25 cellular contexts compared by ENCODE assay signal in genomic region chr7:101545441-101546190, GRCh38.
"Had no signal": no experiment of that assay in that cellular context is flagged by ENCODE, and none has a peak within 500 bp of the region (broad histone marks: within the 10 kb centered on the region; RNA-seq: fewer than 3 reads in every experiment).

No MANE protein-coding gene starts in this region.

- H3K4me2 ChIP-seq: neural progenitor cell had no signal

- H3K27me3 ChIP-seq: colonic mucosa, neural progenitor cell, transverse colon had no signal

- ATAC-seq: left lobe of liver, psoas muscle, sciatic nerve had no signal

- H3K4me1 ChIP-seq: colonic mucosa, neural progenitor cell, parathyroid adenoma, psoas muscle had no signal

- H3K79me2 ChIP-seq: parathyroid adenoma had no signal

- H3K9ac ChIP-seq: neural progenitor cell, parathyroid adenoma had no signal

- H3K36me3 Mint-ChIP-seq: natural killer cell treated with Interleukin-12 subunit alpha and Interleukin-12 subunit beta and Interleukin-15 and Interleukin-18, amount 100 ng/mL, for 72 hours had no signal

- H3K9me3 ChIP-seq: colonic mucosa, psoas muscle, stomach, thoracic aorta, transverse colon had no signal

- H3K27ac ChIP-seq: colonic mucosa, neural progenitor cell, parathyroid adenoma, psoas muscle, stomach, thoracic aorta, transverse colon had no signal

- H3K36me3 ChIP-seq: colonic mucosa, neural progenitor cell, stomach, thoracic aorta, transverse colon had no signal

- DNase-seq: cerebellar nuclear complex; colonic mucosa; dermis blood vessel endothelial cell; foreskin melanocyte; head of caudate nucleus; hippocampal formation; kidney glomerular epithelial cell; mesenchymal stem cell; midbrain; occipital lobe; retina; stimulated activated CD4-positive, alpha-beta T cell treated with anti-CD3 and anti-CD28 coated beads, Interleukin-2, amount 100 ng/mL, for 24 hours; stimulated activated CD4-positive, alpha-beta T cell treated with anti-CD3 and anti-CD28 coated beads, Interleukin-4, amount 100 ng/mL, for 4 hours; stimulated activated naive CD4-positive, alpha-beta T cell; stomach; substantia nigra; transverse colon had no signal

- H3K27ac Mint-ChIP-seq: natural killer cell treated with Interleukin-12 subunit alpha and Interleukin-12 subunit beta and Interleukin-15 and Interleukin-18, amount 100 ng/mL, for 72 hours; neural progenitor cell had no signal

- H3K4me3 Mint-ChIP-seq: natural killer cell treated with Interleukin-12 subunit alpha and Interleukin-12 subunit beta and Interleukin-15 and Interleukin-18, amount 100 ng/mL, for 72 hours; neural progenitor cell had no signal

- H3K4me3 ChIP-seq: colonic mucosa, lung, neural progenitor cell, psoas muscle, stomach, thoracic aorta, transverse colon had no signal

- H3K9me3 Mint-ChIP-seq: natural killer cell treated with Interleukin-12 subunit alpha and Interleukin-12 subunit beta and Interleukin-15 and Interleukin-18, amount 100 ng/mL, for 72 hours; neural progenitor cell had no signal

- H2AFZ ChIP-seq: neural progenitor cell, parathyroid adenoma had no signal
